In the genomic region with DNA sequence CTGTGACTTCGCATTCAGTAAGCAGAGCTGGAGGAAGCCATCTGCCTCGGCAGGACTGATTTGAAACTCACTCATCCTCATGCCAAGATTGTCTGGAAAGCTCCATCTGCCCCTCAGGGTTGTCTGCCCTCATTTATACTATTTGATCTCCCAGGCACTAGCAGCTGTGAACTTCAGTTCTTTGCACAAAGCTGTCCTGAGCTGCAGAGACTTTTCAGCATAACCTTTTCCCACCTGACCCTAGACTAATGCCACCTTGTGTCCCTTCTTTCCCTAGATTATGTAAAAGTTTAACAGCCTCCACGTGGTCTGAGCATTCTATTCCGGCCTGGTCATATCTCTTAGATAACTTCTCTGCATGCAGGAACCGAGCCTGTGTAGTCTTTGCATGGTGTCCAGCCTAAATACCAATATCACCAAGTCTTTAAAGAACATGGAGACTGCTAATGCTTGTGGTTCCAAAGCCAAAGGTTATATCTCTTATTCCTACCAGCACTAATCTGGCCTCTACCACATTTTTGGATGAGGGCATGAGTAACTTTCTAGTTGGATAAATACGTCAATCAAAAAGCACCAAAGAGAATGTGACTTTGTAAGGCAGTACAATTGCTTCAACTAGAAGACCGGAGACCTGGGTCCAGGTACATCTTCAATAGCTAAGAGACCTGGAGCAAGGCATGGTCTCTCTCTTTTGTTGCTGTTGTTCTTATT, we compare ENCODE assay signal across 1 cellular context.
TF ChIP-seq lines count a peak whose summit lies in the region.

No MANE protein-coding gene starts in this region.

TF ChIP-seq in K562, 482 proteins besides CTCF, POLR2A, EP300 and RAD21 (continued from another document and continues in another):
- TF ChIP-seq, protein P1, sequence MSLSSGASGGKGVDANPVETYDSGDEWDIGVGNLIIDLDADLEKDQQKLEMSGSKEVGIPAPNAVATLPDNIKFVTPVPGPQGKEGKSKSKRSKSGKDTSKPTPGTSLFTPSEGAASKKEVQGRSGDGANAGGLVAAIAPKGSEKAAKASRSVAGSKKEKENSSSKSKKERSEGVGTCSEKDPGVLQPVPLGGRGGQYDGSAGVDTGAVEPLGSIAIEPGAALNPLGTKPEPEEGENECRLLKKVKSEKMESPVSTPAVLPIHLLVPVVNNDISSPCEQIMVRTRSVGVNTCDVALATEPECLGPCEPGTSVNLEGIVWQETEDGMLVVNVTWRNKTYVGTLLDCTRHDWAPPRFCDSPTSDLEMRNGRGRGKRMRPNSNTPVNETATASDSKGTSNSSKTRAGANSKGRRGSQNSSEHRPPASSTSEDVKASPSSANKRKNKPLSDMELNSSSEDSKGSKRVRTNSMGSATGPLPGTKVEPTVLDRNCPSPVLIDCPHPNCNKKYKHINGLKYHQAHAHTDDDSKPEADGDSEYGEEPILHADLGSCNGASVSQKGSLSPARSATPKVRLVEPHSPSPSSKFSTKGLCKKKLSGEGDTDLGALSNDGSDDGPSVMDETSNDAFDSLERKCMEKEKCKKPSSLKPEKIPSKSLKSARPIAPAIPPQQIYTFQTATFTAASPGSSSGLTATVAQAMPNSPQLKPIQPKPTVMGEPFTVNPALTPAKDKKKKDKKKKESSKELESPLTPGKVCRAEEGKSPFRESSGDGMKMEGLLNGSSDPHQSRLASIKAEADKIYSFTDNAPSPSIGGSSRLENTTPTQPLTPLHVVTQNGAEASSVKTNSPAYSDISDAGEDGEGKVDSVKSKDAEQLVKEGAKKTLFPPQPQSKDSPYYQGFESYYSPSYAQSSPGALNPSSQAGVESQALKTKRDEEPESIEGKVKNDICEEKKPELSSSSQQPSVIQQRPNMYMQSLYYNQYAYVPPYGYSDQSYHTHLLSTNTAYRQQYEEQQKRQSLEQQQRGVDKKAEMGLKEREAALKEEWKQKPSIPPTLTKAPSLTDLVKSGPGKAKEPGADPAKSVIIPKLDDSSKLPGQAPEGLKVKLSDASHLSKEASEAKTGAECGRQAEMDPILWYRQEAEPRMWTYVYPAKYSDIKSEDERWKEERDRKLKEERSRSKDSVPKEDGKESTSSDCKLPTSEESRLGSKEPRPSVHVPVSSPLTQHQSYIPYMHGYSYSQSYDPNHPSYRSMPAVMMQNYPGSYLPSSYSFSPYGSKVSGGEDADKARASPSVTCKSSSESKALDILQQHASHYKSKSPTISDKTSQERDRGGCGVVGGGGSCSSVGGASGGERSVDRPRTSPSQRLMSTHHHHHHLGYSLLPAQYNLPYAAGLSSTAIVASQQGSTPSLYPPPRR (CRISPR knock-in tag; IDR thresholded peaks at IDR 0.05; ENCODE audit: borderline replicate concordance) = no peak
- TF ChIP-seq, protein P2, sequence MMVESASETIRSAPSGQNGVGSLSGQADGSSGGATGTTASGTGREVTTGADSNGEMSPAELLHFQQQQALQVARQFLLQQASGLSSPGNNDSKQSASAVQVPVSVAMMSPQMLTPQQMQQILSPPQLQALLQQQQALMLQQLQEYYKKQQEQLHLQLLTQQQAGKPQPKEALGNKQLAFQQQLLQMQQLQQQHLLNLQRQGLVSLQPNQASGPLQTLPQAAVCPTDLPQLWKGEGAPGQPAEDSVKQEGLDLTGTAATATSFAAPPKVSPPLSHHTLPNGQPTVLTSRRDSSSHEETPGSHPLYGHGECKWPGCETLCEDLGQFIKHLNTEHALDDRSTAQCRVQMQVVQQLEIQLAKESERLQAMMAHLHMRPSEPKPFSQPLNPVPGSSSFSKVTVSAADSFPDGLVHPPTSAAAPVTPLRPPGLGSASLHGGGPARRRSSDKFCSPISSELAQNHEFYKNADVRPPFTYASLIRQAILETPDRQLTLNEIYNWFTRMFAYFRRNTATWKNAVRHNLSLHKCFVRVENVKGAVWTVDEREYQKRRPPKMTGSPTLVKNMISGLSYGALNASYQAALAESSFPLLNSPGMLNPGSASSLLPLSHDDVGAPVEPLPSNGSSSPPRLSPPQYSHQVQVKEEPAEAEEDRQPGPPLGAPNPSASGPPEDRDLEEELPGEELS (CRISPR knock-in tag; IDR thresholded peaks at IDR 0.05; ENCODE audit: borderline replicate concordance) = no peak
- TF ChIP-seq COPS2 (conservative IDR thresholded peaks at IDR 0.05) (no peak), ZFP30 (CRISPR knock-in tag; IDR thresholded peaks at IDR 0.05; ENCODE audit: borderline replicate concordance) (no peak), RFX5 (IDR thresholded peaks at IDR 0.05; ENCODE audit: low read depth, low read length) (no peak), TCFL5 (CRISPR knock-in tag; conservative IDR thresholded peaks at IDR 0.05) (no peak), RBM15 (IDR thresholded peaks at IDR 0.05; ENCODE audit: insufficient read depth, low read length) (no peak), EZH2 (IDR thresholded peaks at IDR 0.05; ENCODE audit: borderline replicate concordance, low read depth, low read length) (no peak), MAZ (CRISPR knock-in tag; conservative IDR thresholded peaks at IDR 0.05 in 1 of 2, IDR thresholded peaks at IDR 0.05 in 1 of 2) (no peak; a peak in 1 of 4 replicates), GABPB2 (CRISPR knock-in tag; conservative IDR thresholded peaks at IDR 0.05) (no peak), TRIM28 (IDR thresholded peaks at IDR 0.05) (no peak), KDM5B (IDR thresholded peaks at IDR 0.05; ENCODE audit: insufficient replicate concordance, low read depth, low read length) (no peak), CSDE1 (IDR thresholded peaks at IDR 0.05) (no peak), SIX5 (IDR thresholded peaks at IDR 0.05; ENCODE audit: borderline replicate concordance in 1 of 2, insufficient read depth in 1 of 2, low read depth in 1 of 2, low read length in 2 of 2) (no peak), PHB (CRISPR knock-in tag; IDR thresholded peaks at IDR 0.05) (no peak), ZNF384 (IDR thresholded peaks at IDR 0.05; ENCODE audit: low read depth, low read length) (no peak), NUFIP1 (IDR thresholded peaks at IDR 0.05; ENCODE audit: partially characterized antibody) (no peak), ESRRB (CRISPR knock-in tag; IDR thresholded peaks at IDR 0.05; ENCODE audit: borderline replicate concordance) (no peak), PYGO2 (tag; IDR thresholded peaks at IDR 0.05) (no peak)
- TF ChIP-seq, protein P3, sequence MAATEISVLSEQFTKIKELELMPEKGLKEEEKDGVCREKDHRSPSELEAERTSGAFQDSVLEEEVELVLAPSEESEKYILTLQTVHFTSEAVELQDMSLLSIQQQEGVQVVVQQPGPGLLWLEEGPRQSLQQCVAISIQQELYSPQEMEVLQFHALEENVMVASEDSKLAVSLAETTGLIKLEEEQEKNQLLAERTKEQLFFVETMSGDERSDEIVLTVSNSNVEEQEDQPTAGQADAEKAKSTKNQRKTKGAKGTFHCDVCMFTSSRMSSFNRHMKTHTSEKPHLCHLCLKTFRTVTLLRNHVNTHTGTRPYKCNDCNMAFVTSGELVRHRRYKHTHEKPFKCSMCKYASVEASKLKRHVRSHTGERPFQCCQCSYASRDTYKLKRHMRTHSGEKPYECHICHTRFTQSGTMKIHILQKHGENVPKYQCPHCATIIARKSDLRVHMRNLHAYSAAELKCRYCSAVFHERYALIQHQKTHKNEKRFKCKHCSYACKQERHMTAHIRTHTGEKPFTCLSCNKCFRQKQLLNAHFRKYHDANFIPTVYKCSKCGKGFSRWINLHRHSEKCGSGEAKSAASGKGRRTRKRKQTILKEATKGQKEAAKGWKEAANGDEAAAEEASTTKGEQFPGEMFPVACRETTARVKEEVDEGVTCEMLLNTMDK (IDR thresholded peaks at IDR 0.05; ENCODE audit: borderline replicate concordance, insufficient read depth, low read depth, low read length, poor library complexity, severe bottlenecking) = no peak
- TF ChIP-seq, protein P4, sequence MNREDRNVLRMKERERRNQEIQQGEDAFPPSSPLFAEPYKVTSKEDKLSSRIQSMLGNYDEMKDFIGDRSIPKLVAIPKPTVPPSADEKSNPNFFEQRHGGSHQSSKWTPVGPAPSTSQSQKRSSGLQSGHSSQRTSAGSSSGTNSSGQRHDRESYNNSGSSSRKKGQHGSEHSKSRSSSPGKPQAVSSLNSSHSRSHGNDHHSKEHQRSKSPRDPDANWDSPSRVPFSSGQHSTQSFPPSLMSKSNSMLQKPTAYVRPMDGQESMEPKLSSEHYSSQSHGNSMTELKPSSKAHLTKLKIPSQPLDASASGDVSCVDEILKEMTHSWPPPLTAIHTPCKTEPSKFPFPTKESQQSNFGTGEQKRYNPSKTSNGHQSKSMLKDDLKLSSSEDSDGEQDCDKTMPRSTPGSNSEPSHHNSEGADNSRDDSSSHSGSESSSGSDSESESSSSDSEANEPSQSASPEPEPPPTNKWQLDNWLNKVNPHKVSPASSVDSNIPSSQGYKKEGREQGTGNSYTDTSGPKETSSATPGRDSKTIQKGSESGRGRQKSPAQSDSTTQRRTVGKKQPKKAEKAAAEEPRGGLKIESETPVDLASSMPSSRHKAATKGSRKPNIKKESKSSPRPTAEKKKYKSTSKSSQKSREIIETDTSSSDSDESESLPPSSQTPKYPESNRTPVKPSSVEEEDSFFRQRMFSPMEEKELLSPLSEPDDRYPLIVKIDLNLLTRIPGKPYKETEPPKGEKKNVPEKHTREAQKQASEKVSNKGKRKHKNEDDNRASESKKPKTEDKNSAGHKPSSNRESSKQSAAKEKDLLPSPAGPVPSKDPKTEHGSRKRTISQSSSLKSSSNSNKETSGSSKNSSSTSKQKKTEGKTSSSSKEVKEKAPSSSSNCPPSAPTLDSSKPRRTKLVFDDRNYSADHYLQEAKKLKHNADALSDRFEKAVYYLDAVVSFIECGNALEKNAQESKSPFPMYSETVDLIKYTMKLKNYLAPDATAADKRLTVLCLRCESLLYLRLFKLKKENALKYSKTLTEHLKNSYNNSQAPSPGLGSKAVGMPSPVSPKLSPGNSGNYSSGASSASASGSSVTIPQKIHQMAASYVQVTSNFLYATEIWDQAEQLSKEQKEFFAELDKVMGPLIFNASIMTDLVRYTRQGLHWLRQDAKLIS (CRISPR knock-in tag; IDR thresholded peaks at IDR 0.05) = no peak
- TF ChIP-seq, protein P5, sequence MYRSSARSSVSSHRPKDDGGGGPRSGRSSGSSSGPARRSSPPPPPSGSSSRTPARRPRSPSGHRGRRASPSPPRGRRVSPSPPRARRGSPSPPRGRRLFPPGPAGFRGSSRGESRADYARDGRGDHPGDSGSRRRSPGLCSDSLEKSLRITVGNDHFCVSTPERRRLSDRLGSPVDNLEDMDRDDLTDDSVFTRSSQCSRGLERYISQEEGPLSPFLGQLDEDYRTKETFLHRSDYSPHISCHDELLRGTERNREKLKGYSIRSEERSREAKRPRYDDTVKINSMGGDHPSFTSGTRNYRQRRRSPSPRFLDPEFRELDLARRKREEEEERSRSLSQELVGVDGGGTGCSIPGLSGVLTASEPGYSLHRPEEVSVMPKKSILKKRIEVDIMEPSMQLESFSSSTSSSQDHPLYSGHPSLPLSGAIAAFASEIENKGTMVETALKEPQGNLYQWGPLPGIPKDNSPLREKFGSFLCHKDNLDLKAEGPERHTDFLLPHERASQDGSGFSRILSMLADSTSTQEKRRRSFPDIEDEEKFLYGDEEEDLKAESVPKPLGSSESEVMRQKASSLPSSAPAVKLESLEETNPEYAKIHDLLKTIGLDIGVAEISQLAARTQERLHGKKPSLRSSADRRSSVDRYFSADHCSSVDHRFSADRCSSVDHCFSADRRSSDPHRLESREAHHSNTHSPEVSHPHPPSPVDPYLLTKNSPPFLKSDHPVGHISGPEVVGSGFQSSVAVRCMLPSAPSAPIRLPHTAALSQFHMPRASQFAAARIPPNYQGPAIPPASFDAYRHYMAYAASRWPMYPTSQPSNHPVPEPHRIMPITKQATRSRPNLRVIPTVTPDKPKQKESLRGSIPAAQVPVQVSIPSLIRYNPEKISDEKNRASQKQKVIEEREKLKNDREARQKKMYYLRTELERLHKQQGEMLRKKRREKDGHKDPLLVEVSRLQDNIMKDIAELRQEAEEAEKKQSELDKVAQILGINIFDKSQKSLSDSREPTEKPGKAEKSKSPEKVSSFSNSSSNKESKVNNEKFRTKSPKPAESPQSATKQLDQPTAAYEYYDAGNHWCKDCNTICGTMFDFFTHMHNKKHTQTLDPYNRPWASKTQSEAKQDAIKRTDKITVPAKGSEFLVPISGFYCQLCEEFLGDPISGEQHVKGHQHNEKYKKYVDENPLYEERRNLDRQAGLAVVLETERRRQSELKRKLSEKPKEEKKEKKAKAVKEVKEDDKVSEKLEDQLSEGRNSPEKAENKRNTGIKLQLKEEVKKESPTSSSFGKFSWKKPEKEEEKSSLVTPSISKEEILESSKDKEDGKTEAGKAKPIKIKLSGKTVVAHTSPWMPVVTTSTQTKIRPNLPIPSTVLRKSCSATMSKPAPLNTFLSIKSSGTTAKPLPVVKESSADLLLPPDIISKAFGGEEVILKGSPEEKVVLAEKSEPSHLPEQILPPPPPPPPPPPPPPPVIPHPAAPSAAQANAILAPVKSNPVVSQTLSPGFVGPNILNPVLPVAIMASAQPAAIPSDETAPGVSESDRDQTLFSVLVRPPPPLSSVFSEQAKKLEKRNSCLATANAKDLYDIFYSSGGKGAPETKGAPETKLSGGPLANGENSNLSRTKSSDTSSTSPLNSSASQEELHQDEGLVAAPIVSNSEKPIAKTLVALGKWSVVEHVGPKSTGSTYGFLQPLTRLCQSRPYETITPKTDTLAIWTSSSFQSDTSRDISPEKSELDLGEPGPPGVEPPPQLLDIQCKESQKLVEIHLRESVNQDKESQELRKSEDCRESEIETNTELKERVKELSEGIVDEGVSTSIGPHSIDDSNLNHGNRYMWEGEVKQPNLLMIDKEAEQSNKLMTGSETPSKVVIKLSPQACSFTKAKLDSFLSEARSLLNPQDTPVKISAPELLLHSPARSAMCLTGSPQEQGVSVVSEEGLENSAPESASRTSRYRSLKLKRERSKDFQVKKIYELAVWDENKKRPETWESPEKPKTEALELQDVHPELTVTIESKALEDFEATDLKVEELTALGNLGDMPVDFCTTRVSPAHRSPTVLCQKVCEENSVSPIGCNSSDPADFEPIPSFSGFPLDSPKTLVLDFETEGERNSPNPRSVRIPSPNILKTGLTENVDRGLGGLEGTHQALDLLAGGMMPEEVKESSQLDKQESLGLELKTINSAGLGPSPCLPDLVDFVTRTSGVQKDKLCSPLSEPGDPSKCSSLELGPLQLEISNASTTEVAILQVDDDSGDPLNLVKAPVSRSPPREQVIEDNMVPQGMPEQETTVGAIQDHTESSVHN (IDR thresholded peaks at IDR 0.05; ENCODE audit: borderline replicate concordance in 1 of 2, low read depth in 1 of 2) = no peak
- TF ChIP-seq, protein P6, sequence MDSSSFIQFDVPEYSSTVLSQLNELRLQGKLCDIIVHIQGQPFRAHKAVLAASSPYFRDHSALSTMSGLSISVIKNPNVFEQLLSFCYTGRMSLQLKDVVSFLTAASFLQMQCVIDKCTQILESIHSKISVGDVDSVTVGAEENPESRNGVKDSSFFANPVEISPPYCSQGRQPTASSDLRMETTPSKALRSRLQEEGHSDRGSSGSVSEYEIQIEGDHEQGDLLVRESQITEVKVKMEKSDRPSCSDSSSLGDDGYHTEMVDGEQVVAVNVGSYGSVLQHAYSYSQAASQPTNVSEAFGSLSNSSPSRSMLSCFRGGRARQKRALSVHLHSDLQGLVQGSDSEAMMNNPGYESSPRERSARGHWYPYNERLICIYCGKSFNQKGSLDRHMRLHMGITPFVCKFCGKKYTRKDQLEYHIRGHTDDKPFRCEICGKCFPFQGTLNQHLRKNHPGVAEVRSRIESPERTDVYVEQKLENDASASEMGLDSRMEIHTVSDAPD (CRISPR knock-in tag; IDR thresholded peaks at IDR 0.05) = no peak
- TF ChIP-seq, protein P7, sequence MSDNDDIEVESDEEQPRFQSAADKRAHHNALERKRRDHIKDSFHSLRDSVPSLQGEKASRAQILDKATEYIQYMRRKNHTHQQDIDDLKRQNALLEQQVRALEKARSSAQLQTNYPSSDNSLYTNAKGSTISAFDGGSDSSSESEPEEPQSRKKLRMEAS (CRISPR knock-in tag; IDR thresholded peaks at IDR 0.05) = no peak
